In genomic region chr9:127904518-127904887, GRCh38 we compare ENCODE assay signal across 9 cellular contexts. TPM values are rescaled to one million over a fixed set of nuclear protein-coding genes. Genes with fewer than 3 reads are reported as not detected.
DNase-seq lines count a peak whose midpoint lies in the region; ATAC-seq and TF ChIP-seq lines count a peak whose summit lies in the region.
"Had no signal": no experiment of that assay in that cellular context is flagged by ENCODE, and none has a peak within 500 bp of the region (broad histone marks: within the 10 kb centered on the region; RNA-seq: fewer than 3 reads in every experiment).

No MANE protein-coding gene starts in this region.

- peak overlapping the region; percentile 100 for H3K27ac ChIP-seq in CD4-positive, alpha-beta memory T cell (ENCODE audit: low read depth, low read length)
- H3K27ac ChIP-seq in OCI-LY3 (ENCODE audit: low read length) = peak overlapping the region; percentile 78

- H3K4me3 ChIP-seq in CD4-positive, alpha-beta memory T cell (ENCODE audit: low read length in 2 of 2) = peak overlapping the region; percentile 82 to 85
- H3K4me3 ChIP-seq in OCI-LY3 (ENCODE audit: low read length) = no peak overlapping the region

- no peaks in the 10 kb centered on the region for H3K9me3 Mint-ChIP-seq in CD4-positive, alpha-beta memory T cell
- H3K9me3 Mint-ChIP-seq in neural crest cell = no peaks in the 10 kb centered on the region

- H3K36me3 Mint-ChIP-seq in CD4-positive, alpha-beta memory T cell = peaks cover 0 to 29% of the 10 kb centered on the region in 2 donors
- no peaks in the 10 kb centered on the region for H3K36me3 Mint-ChIP-seq in neural crest cell (ENCODE audit: low read depth)

- H3K27ac Mint-ChIP-seq in CD4-positive, alpha-beta memory T cell = peak overlapping the region; percentile 98 to 100 (median 100)
- H3K27ac Mint-ChIP-seq in neural crest cell (ENCODE audit: unreplicated experiment) = no peak overlapping the region

- H4K20me1 ChIP-seq in OCI-LY3 (ENCODE audit: insufficient read depth, low read length) = peaks cover 15% of the 10 kb centered on the region; the same call in 1 of the 2 replicates

- peak overlapping the region; percentile 86 to 99 (median 95) for H3K4me3 Mint-ChIP-seq in CD4-positive, alpha-beta memory T cell
- H3K4me3 Mint-ChIP-seq in neural crest cell = peak overlapping the region; percentile 83

- H3K27me3 ChIP-seq in CD4-positive, alpha-beta memory T cell (ENCODE audit: insufficient read depth, low read length) = no peaks in the 10 kb centered on the region
- no peaks in the 10 kb centered on the region for H3K27me3 ChIP-seq in OCI-LY3 (ENCODE audit: low read depth, low read length)

- ATAC-seq in GM21515 (IDR thresholded peaks at IDR 0.05; ENCODE audit: unreplicated experiment) (no peak), HG02798 (IDR thresholded peaks at IDR 0.05; ENCODE audit: poor library complexity, unreplicated experiment) (no peak)

- no peak overlapping the region for H3K4me2 ChIP-seq in OCI-LY3 (ENCODE audit: low read length)
- H3K4me2 ChIP-seq: KMS-11 had no signal

- H3K4me1 ChIP-seq in CD4-positive, alpha-beta memory T cell (ENCODE audit: insufficient read depth, low read length) = peaks cover 73% of the 10 kb centered on the region
- peaks cover 77% of the 10 kb centered on the region for H3K4me1 ChIP-seq in OCI-LY3 (ENCODE audit: low read length)

- intact Hi-C loops in CD4-positive, alpha-beta memory T cell (cut with micrococcal nuclease) = loop anchor here (2.0 kb wide), 2 partner anchors 22 to 118 kb away; partner anchors contain the start of gene CDK9

- no peaks in the 10 kb centered on the region for H3K36me3 ChIP-seq in CD4-positive, alpha-beta memory T cell (ENCODE audit: insufficient read depth, low read length)
- peaks cover 22% of the 10 kb centered on the region for H3K36me3 ChIP-seq in OCI-LY3 (replicated peaks; ENCODE audit: low read depth, low read length)

- no peaks in the 10 kb centered on the region for H3K27me3 Mint-ChIP-seq in CD4-positive, alpha-beta memory T cell
- H3K27me3 Mint-ChIP-seq in neural crest cell (ENCODE audit: low read depth) = no peaks in the 10 kb centered on the region

- H3K9ac ChIP-seq in OCI-LY3 (ENCODE audit: low read length) = no peak overlapping the region
- H3K9ac ChIP-seq: KMS-11 had no signal

- TF ChIP-seq CTCF in OCI-LY3 (IDR thresholded peaks at IDR 0.05; ENCODE audit: low read depth, low read length) (no peak), neural crest cell (conservative IDR thresholded peaks at IDR 0.05) (no peak)

- no peak for DNase-seq in CD4-positive, alpha-beta memory T cell
- DNase-seq in ecto neural progenitor cell (ENCODE audit: low spot score) (peak; percentile 47), neural crest cell (ENCODE audit: low read depth, low spot score) (no peak), NCI-H1694 (lab: John Stamatoyannopoulos, UW) (no peak), NCI-H146 (lab: John Stamatoyannopoulos, UW) (no peak)

- H3K9me3 ChIP-seq in CD4-positive, alpha-beta memory T cell (ENCODE audit: control insufficient read depth in 1 of 2, low read length in 2 of 2) = no peaks in the 10 kb centered on the region
- H3K9me3 ChIP-seq in OCI-LY3 (ENCODE audit: insufficient read depth, low read length) = no peaks in the 10 kb centered on the region

- H3K79me2 ChIP-seq in OCI-LY3 (ENCODE audit: low read length) = peaks cover 16% of the 10 kb centered on the region

- peaks cover 16 to 66% (median 34%) of the 10 kb centered on the region in 4 donors for H3K4me1 Mint-ChIP-seq in CD4-positive, alpha-beta memory T cell
- peaks cover 15% of the 10 kb centered on the region for H3K4me1 Mint-ChIP-seq in neural crest cell

- POLR2A ChIA-PET in CD4-positive, alpha-beta memory T cell (lab: Charles Lee; ENCODE audit: partially characterized antibody) = interaction anchor here (1.0 to 7.1 kb wide), 14 partner anchors 9 to 453 kb away, joined by 3 to 87 read pairs (median 5); partner anchors contain the start of genes CDK9, DPM2, FPGS and LRSAM1

- no peak overlapping the region for H2AFZ ChIP-seq in OCI-LY3 (ENCODE audit: low read depth, low read length)

- CTCF ChIA-PET in CD4-positive, alpha-beta memory T cell (lab: Charles Lee; ENCODE audit: partially characterized antibody) = interaction anchor here (1.6 to 2.6 kb wide), 3 partner anchors 17 to 169 kb away, joined by 6 to 10 read pairs (median 6); partner anchors contain the start of gene TOR2A

RNA-seq across cellular contexts. Expression of gene ST6GALNAC6, which starts 5.1 kb away (rescaled TPM):
- 100 to 1,000 TPM; 125 to 127 TPM for total RNA-seq in CD4-positive, alpha-beta memory T cell
- polyA plus RNA-seq in CD4-positive, alpha-beta memory T cell = 10 to 100 TPM; 45.2 to 45.6 TPM
- 25.4 and 27.4 TPM in 2 replicates for total RNA-seq in neural crest cell

RNA-seq across cellular contexts. Expression of gene ST6GALNAC4, which starts 12.3 kb away (rescaled TPM):
- 10 to 100 TPM; 35.7 to 38.1 TPM for total RNA-seq in CD4-positive, alpha-beta memory T cell
- 10 to 100 TPM; 10.2 to 18.5 TPM for polyA plus RNA-seq in CD4-positive, alpha-beta memory T cell
- total RNA-seq in neural crest cell = 12.6 and 14.5 TPM in 2 replicates

RNA-seq across cellular contexts. Expression of gene PIP5KL1, which starts 26.1 kb away (rescaled TPM):
- 1 to 10 TPM in 1 of 2 experiments, under 1 TPM in 1; 0.72 to 1.8 TPM for total RNA-seq in CD4-positive, alpha-beta memory T cell
- polyA plus RNA-seq in CD4-positive, alpha-beta memory T cell = under 1 TPM; 0.26 to 0.79 TPM
- 2.6 and 3.4 TPM in 2 replicates for total RNA-seq in neural crest cell

RNA-seq across cellular contexts. Expression of gene AK1, which starts 27.0 kb away (rescaled TPM):
- total RNA-seq in CD4-positive, alpha-beta memory T cell = 10 to 100 TPM; 58.1 to 62.7 TPM
- under 1 TPM in 1 of 2 donors, not detected in 1; 0.53 TPM for polyA plus RNA-seq in CD4-positive, alpha-beta memory T cell
- 39.6 and 45.5 TPM in 2 replicates for total RNA-seq in neural crest cell

RNA-seq across cellular contexts. Expression of gene DPM2, which starts 33.2 kb away (rescaled TPM):
- total RNA-seq in CD4-positive, alpha-beta memory T cell = 10 to 100 TPM; 37.0 to 39.7 TPM
- polyA plus RNA-seq in CD4-positive, alpha-beta memory T cell = 10 to 100 TPM; 41.0 to 43.1 TPM
- 52.2 and 59.1 TPM in 2 replicates for total RNA-seq in neural crest cell
